In genomic region chr5:126477681-126478117, GRCh38 we compare ENCODE assay signal across 2 cellular contexts.
A peak's percentile ranks its signal among the peaks of the same experiment; 100 is the strongest.
TF ChIP-seq lines count a peak whose summit lies in the region.

No MANE protein-coding gene starts in this region.

TF ChIP-seq in liver, 16 proteins besides CTCF, POLR2A, EP300 and RAD21:
- TF ChIP-seq, protein P1, sequence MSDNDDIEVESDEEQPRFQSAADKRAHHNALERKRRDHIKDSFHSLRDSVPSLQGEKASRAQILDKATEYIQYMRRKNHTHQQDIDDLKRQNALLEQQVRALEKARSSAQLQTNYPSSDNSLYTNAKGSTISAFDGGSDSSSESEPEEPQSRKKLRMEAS (IDR thresholded peaks at IDR 0.05): no peak
- TF ChIP-seq FOXA2 (IDR thresholded peaks at IDR 0.05) (no peak), NR2F2 (IDR thresholded peaks at IDR 0.05) (peak; percentile 24), ZBTB33 (IDR thresholded peaks at IDR 0.05) (no peak)

TF ChIP-seq in HepG2, 621 proteins besides CTCF, POLR2A, EP300 and RAD21:
- TF ChIP-seq SP140L (CRISPR knock-in tag; IDR thresholded peaks at IDR 0.05; ENCODE audit: borderline replicate concordance) (no peak), E2F5 (CRISPR knock-in tag; conservative IDR thresholded peaks at IDR 0.05) (no peak), YEATS2 (CRISPR knock-in tag; IDR thresholded peaks at IDR 0.05; ENCODE audit: borderline replicate concordance) (no peak), ZNF879 (CRISPR knock-in tag; IDR thresholded peaks at IDR 0.05) (no peak), NFKBIZ (CRISPR knock-in tag; IDR thresholded peaks at IDR 0.05) (no peak), ELF3 (CRISPR knock-in tag; IDR thresholded peaks at IDR 0.05) (no peak), ZNF407 (CRISPR knock-in tag; IDR thresholded peaks at IDR 0.05; ENCODE audit: not compliant biosample characterization) (no peak), RBM22 (optimal IDR thresholded peaks at IDR 0.05; ENCODE audit: low read length) (no peak), ZBTB38 (CRISPR knock-in tag; IDR thresholded peaks at IDR 0.05) (no peak), ZNF44 (CRISPR knock-in tag; IDR thresholded peaks at IDR 0.05) (no peak), SKIL (CRISPR knock-in tag; IDR thresholded peaks at IDR 0.05; ENCODE audit: borderline replicate concordance) (no peak), ZNF724P (CRISPR knock-in tag; IDR thresholded peaks at IDR 0.05; ENCODE audit: borderline replicate concordance) (no peak), ZFP90 (CRISPR knock-in tag; IDR thresholded peaks at IDR 0.05; ENCODE audit: borderline replicate concordance) (no peak), ZNF761 (CRISPR knock-in tag; conservative IDR thresholded peaks at IDR 0.05) (no peak), ZFY (CRISPR knock-in tag; IDR thresholded peaks at IDR 0.05) (no peak), ZNF557 (CRISPR knock-in tag; IDR thresholded peaks at IDR 0.05) (no peak), ZNF292 (CRISPR knock-in tag; IDR thresholded peaks at IDR 0.05; ENCODE audit: borderline replicate concordance, low read depth) (no peak), ATF1 (CRISPR knock-in tag; IDR thresholded peaks at IDR 0.05) (no peak)
- TF ChIP-seq, protein P2, sequence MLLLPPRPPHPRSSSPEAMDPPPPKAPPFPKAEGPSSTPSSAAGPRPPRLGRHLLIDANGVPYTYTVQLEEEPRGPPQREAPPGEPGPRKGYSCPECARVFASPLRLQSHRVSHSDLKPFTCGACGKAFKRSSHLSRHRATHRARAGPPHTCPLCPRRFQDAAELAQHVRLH (CRISPR knock-in tag; IDR thresholded peaks at IDR 0.05; ENCODE audit: borderline replicate concordance, low read depth): no peak
TF ChIP-seq in HepG2: peak in this region for 0.
